8 cellular contexts compared by ENCODE assay signal in the genomic region with DNA sequence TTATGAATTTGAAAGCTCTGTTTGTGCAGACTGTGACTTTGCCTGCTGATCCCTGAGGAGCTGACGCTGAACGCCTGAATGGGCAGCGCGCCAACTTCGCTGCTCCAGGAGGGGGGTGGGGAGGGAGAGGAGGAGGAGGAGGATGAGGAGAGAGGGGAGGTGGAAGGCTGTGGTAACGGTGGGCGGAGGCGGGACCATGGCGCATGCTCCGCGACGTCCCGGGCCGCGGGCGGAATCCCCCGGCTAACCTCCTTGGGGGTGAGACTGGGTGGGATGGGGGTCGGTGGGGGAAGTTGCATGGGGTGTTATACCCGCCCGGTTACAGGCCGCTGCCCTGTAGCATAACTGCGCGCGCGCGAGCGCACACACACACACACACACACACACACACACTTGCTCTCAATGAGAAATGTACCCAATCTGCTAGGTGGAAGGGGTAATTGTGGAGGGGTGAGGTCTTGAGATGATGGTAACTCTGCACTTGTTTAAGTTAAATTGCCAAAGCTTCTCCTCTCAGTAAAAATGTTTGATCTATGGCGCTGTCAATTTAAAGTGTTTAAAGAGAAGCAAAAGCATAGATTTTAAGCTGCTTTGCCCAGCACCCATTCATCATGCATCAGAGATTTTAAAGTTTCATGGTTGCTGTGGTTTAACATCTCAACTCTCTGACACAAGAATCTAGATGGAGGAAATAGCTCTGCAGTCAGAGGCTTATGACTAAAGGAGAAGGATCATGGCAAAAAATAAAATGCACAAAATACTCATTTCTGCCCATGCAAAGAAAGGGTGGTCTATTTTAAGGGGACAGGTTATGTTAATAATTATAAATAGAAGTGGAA.
DNase-seq lines count a peak whose midpoint lies in the region; ATAC-seq and TF ChIP-seq lines count a peak whose summit lies in the region.

No MANE protein-coding gene starts in this region.

- WGBS in esophagus squamous epithelium, 2 donors: 2 to 5% methylated on average over 26 of the region's 28 CpGs
- WGBS in thymus: 4% methylated on average over 28 of the region's 28 CpGs

- no peaks in the 10 kb centered on the region for H3K9me3 ChIP-seq in esophagus squamous epithelium
- H3K9me3 ChIP-seq in muscle layer of duodenum (ENCODE audit: control insufficient read depth in 1 of 2, low read length in 2 of 2): no peaks in the 10 kb centered on the region
- H3K9me3 ChIP-seq in thymus (ENCODE audit: control insufficient read depth): peaks cover 3% of the 10 kb centered on the region

- H3K4me3 Mint-ChIP-seq in activated CD4-positive, alpha-beta memory T cell treated with anti-CD3 and anti-CD28 coated beads for 36 hours: peak overlapping the region; percentile 67

- peaks cover 0 to 59% (median 0%) of the 10 kb centered on the region in 4 donors for H3K27me3 ChIP-seq in esophagus squamous epithelium
- peaks cover 7% of the 10 kb centered on the region for H3K27me3 ChIP-seq in muscle layer of duodenum (ENCODE audit: low read depth, low read length)
- peaks cover 18% of the 10 kb centered on the region for H3K27me3 ChIP-seq in thymus (ENCODE audit: control insufficient read depth, insufficient read depth)

- H3K27ac ChIP-seq in esophagus squamous epithelium: peak overlapping the region in 2 of 4 donors; percentile 1 to 8
- H3K27ac ChIP-seq in muscle layer of duodenum (ENCODE audit: low read length): no peak overlapping the region
- no peak overlapping the region for H3K27ac ChIP-seq in thymus (ENCODE audit: low read depth)

- TF ChIP-seq CTCF in esophagus squamous epithelium (IDR thresholded peaks at IDR 0.05): no peak

- peaks cover 0 to 24% (median 8%) of the 10 kb centered on the region in 3 donors for H3K4me1 ChIP-seq in esophagus squamous epithelium
- H3K4me1 ChIP-seq in muscle layer of duodenum (ENCODE audit: control insufficient read depth in 1 of 2, insufficient read depth in 2 of 2, low read length in 2 of 2): peaks cover 0 to 9% of the 10 kb centered on the region in 2 donors
- peaks cover 2% of the 10 kb centered on the region for H3K4me1 ChIP-seq in thymus (ENCODE audit: control insufficient read depth, insufficient read depth, low read length)

- POLR2A ChIA-PET in activated CD4-positive, alpha-beta memory T cell treated with anti-CD3 and anti-CD28 coated beads for 36 hours (lab: Charles Lee): interaction anchor here (0.6 kb wide), 1 partner anchor 181 kb away, joined by 3 read pairs; no protein-coding TSS in a partner anchor

- no peaks in the 10 kb centered on the region for H3K36me3 ChIP-seq in esophagus squamous epithelium
- no peaks in the 10 kb centered on the region for H3K36me3 ChIP-seq in muscle layer of duodenum (ENCODE audit: control insufficient read depth in 1 of 2, insufficient read depth in 2 of 2, low read length in 2 of 2)
- no peaks in the 10 kb centered on the region for H3K36me3 ChIP-seq in thymus (ENCODE audit: control insufficient read depth, insufficient read depth)

- CTCF ChIA-PET in activated CD4-positive, alpha-beta memory T cell treated with anti-CD3 and anti-CD28 coated beads for 36 hours (lab: Charles Lee): no interaction called here

- H3K27ac Mint-ChIP-seq in activated CD4-positive, alpha-beta memory T cell treated with anti-CD3 and anti-CD28 coated beads for 36 hours: peak overlapping the region; percentile 38

- no peaks in the 10 kb centered on the region for H3K9me3 Mint-ChIP-seq in activated CD4-positive, alpha-beta memory T cell treated with anti-CD3 and anti-CD28 coated beads for 36 hours

- peak; percentile 73 for ATAC-seq in GM21360 (IDR thresholded peaks at IDR 0.05; ENCODE audit: unreplicated experiment)
- no peak for ATAC-seq in GM19467 (IDR thresholded peaks at IDR 0.05; ENCODE audit: unreplicated experiment)

- H3K27me3 Mint-ChIP-seq in activated CD4-positive, alpha-beta memory T cell treated with anti-CD3 and anti-CD28 coated beads for 36 hours: peaks cover 38% of the 10 kb centered on the region

- DNase-seq in DMS53 treated with DMSO at 0.1 percent for 48 hours (lab: John Stamatoyannopoulos, UW; ENCODE audit: unreplicated experiment): peak; percentile 76
- DNase-seq in Jurkat, Clone E6-1 (ENCODE audit: low read depth, low spot score): peak; percentile 58
- peak; percentile 34 for DNase-seq in activated CD4-positive, alpha-beta memory T cell treated with anti-CD3 and anti-CD28 coated beads for 36 hours
- no peak for DNase-seq in esophagus squamous epithelium (lab: John Stamatoyannopoulos, UW)

- TF ChIP-seq POLR2A in esophagus squamous epithelium (IDR thresholded peaks at IDR 0.05): no peak

- H3K4me1 Mint-ChIP-seq in activated CD4-positive, alpha-beta memory T cell treated with anti-CD3 and anti-CD28 coated beads for 36 hours (ENCODE audit: low read depth): peaks cover 13% of the 10 kb centered on the region

- no peaks in the 10 kb centered on the region for H3K36me3 Mint-ChIP-seq in activated CD4-positive, alpha-beta memory T cell treated with anti-CD3 and anti-CD28 coated beads for 36 hours

- H3K4me3 ChIP-seq in Jurkat, Clone E6-1 (ENCODE audit: low read length): peak overlapping the region; percentile 36
- H3K4me3 ChIP-seq in esophagus squamous epithelium: peak overlapping the region; percentile 31 to 70 (median 54)
- peak overlapping the region; percentile 72 to 86 for H3K4me3 ChIP-seq in muscle layer of duodenum (ENCODE audit: low read depth in 1 of 2, low read length in 2 of 2)
- peak overlapping the region; percentile 48 for H3K4me3 ChIP-seq in thymus (ENCODE audit: low read length)

- intact Hi-C loops in activated CD4-positive, alpha-beta memory T cell treated with anti-CD3 and anti-CD28 coated beads for 36 hours (cut with micrococcal nuclease): loop anchor here (5.0 kb wide), 1 partner anchor 220 kb away; no protein-coding TSS in a partner anchor
- intact Hi-C loops in esophagus squamous epithelium (cut with DNase I): no loop called here
